1 cellular context compared by ENCODE assay signal in the genomic region with DNA sequence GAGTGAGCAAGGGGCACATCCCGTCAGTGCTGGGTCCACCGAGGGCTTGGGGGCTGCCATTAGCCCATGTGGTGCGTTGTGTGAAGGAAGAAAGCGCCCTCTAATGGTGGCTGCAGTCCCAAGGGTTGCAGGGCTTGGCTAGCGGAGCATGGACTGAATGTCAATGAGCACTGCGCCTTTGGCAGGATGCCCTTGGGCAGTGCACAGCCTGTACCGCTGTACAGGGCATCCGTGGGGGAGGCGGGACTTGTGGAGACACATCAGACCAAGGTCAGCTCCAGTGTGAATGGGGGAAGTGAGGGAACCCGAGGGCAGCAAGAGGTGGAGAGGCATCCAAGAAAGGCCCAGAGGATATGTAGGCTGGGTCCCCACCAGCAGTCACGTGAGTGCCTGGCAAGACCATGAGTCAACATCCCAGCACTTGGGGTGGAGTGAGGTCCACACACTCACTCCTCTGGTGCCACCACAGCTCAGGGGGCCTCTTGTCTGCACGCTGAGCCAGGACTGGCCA.
TF ChIP-seq lines count a peak whose summit lies in the region.

No MANE protein-coding gene starts in this region.

TF ChIP-seq in HepG2, 621 proteins besides CTCF, POLR2A, EP300 and RAD21 (continued from another document and continues in another):
- TF ChIP-seq, protein P1, sequence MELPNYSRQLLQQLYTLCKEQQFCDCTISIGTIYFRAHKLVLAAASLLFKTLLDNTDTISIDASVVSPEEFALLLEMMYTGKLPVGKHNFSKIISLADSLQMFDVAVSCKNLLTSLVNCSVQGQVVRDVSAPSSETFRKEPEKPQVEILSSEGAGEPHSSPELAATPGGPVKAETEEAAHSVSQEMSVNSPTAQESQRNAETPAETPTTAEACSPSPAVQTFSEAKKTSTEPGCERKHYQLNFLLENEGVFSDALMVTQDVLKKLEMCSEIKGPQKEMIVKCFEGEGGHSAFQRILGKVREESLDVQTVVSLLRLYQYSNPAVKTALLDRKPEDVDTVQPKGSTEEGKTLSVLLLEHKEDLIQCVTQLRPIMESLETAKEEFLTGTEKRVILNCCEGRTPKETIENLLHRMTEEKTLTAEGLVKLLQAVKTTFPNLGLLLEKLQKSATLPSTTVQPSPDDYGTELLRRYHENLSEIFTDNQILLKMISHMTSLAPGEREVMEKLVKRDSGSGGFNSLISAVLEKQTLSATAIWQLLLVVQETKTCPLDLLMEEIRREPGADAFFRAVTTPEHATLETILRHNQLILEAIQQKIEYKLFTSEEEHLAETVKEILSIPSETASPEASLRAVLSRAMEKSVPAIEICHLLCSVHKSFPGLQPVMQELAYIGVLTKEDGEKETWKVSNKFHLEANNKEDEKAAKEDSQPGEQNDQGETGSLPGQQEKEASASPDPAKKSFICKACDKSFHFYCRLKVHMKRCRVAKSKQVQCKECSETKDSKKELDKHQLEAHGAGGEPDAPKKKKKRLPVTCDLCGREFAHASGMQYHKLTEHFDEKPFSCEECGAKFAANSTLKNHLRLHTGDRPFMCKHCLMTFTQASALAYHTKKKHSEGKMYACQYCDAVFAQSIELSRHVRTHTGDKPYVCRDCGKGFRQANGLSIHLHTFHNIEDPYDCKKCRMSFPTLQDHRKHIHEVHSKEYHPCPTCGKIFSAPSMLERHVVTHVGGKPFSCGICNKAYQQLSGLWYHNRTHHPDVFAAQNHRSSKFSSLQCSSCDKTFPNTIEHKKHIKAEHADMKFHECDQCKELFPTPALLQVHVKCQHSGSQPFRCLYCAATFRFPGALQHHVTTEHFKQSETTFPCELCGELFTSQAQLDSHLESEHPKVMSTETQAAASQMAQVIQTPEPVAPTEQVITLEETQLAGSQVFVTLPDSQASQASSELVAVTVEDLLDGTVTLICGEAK (IDR thresholded peaks at IDR 0.05): no peak
- TF ChIP-seq, protein P1 (CRISPR knock-in tag; IDR thresholded peaks at IDR 0.05): no peak
- TF ChIP-seq MAFG (CRISPR knock-in tag; IDR thresholded peaks at IDR 0.05) (no peak), ZSCAN9 (CRISPR knock-in tag; IDR thresholded peaks at IDR 0.05; ENCODE audit: borderline replicate concordance) (no peak), ZNF562 (CRISPR knock-in tag; IDR thresholded peaks at IDR 0.05; ENCODE audit: borderline replicate concordance) (no peak), ZNF431 (CRISPR knock-in tag; IDR thresholded peaks at IDR 0.05; ENCODE audit: borderline replicate concordance, low read depth) (no peak), SIX1 (CRISPR knock-in tag; IDR thresholded peaks at IDR 0.05; ENCODE audit: borderline replicate concordance) (no peak), ZNF775 (CRISPR knock-in tag; IDR thresholded peaks at IDR 0.05; ENCODE audit: borderline replicate concordance) (no peak), ZNF207 (IDR thresholded peaks at IDR 0.05; ENCODE audit: borderline replicate concordance) (no peak), FOXM1 (CRISPR knock-in tag; IDR thresholded peaks at IDR 0.05) (no peak), JUNB (CRISPR knock-in tag; IDR thresholded peaks at IDR 0.05; ENCODE audit: borderline replicate concordance) (no peak), NCOA5 (CRISPR knock-in tag; IDR thresholded peaks at IDR 0.05) (no peak), ZNF512 (CRISPR knock-in tag; IDR thresholded peaks at IDR 0.05) (no peak), NR0B2 (CRISPR knock-in tag; IDR thresholded peaks at IDR 0.05) (no peak), ZFP36L2 (CRISPR knock-in tag; IDR thresholded peaks at IDR 0.05) (no peak), EZH2 (conservative IDR thresholded peaks at IDR 0.05; ENCODE audit: low read depth, low read length) (no peak), NBN (conservative IDR thresholded peaks at IDR 0.05) (no peak), ZMYM4 (CRISPR knock-in tag; IDR thresholded peaks at IDR 0.05) (no peak), KDM2A (CRISPR knock-in tag; IDR thresholded peaks at IDR 0.05; ENCODE audit: borderline replicate concordance, low read depth) (no peak), GMEB2 (CRISPR knock-in tag; IDR thresholded peaks at IDR 0.05; ENCODE audit: low read depth) (no peak), NR2C2 (CRISPR knock-in tag; IDR thresholded peaks at IDR 0.05; ENCODE audit: borderline replicate concordance) (no peak), HNF4A (CRISPR knock-in tag; IDR thresholded peaks at IDR 0.05) (peak; percentile 22; the same call in 1 of the 2 replicates), STAG1 (CRISPR knock-in tag; IDR thresholded peaks at IDR 0.05) (peak; percentile 56), RARA (CRISPR knock-in tag; IDR thresholded peaks at IDR 0.05) (0 out of 2 replicates have a peak, but pooled peaks have one; percentile 7), ETV6 (CRISPR knock-in tag; conservative IDR thresholded peaks at IDR 0.05) (no peak), ZNF781 (CRISPR knock-in tag; IDR thresholded peaks at IDR 0.05; ENCODE audit: borderline replicate concordance, not compliant biosample characterization) (no peak), ZNF883 (CRISPR knock-in tag; IDR thresholded peaks at IDR 0.05; ENCODE audit: not compliant biosample characterization) (no peak), AGO2 (optimal IDR thresholded peaks at IDR 0.05; ENCODE audit: low read depth, low read length) (no peak), ZNF3 (CRISPR knock-in tag; IDR thresholded peaks at IDR 0.05) (peak; percentile 83; the same call in 1 of the 2 replicates), ZBTB8A (CRISPR knock-in tag; IDR thresholded peaks at IDR 0.05; ENCODE audit: borderline replicate concordance, low read depth) (no peak), ZNF446 (CRISPR knock-in tag; IDR thresholded peaks at IDR 0.05) (no peak)
- TF ChIP-seq, protein P2, sequence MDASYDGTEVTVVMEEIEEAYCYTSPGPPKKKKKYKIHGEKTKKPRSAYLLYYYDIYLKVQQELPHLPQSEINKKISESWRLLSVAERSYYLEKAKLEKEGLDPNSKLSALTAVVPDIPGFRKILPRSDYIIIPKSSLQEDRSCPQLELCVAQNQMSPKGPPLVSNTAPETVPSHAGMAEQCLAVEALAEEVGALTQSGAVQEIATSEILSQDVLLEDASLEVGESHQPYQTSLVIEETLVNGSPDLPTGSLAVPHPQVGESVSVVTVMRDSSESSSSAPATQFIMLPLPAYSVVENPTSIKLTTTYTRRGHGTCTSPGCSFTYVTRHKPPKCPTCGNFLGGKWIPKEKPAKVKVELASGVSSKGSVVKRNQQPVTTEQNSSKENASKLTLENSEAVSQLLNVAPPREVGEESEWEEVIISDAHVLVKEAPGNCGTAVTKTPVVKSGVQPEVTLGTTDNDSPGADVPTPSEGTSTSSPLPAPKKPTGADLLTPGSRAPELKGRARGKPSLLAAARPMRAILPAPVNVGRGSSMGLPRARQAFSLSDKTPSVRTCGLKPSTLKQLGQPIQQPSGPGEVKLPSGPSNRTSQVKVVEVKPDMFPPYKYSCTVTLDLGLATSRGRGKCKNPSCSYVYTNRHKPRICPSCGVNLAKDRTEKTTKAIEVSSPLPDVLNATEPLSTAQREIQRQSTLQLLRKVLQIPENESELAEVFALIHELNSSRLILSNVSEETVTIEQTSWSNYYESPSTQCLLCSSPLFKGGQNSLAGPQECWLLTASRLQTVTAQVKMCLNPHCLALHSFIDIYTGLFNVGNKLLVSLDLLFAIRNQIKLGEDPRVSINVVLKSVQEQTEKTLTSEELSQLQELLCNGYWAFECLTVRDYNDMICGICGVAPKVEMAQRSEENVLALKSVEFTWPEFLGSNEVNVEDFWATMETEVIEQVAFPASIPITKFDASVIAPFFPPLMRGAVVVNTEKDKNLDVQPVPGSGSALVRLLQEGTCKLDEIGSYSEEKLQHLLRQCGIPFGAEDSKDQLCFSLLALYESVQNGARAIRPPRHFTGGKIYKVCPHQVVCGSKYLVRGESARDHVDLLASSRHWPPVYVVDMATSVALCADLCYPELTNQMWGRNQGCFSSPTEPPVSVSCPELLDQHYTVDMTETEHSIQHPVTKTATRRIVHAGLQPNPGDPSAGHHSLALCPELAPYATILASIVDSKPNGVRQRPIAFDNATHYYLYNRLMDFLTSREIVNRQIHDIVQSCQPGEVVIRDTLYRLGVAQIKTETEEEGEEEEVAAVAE (CRISPR knock-in tag; IDR thresholded peaks at IDR 0.05; ENCODE audit: borderline replicate concordance): no peak
- TF ChIP-seq, protein P3, sequence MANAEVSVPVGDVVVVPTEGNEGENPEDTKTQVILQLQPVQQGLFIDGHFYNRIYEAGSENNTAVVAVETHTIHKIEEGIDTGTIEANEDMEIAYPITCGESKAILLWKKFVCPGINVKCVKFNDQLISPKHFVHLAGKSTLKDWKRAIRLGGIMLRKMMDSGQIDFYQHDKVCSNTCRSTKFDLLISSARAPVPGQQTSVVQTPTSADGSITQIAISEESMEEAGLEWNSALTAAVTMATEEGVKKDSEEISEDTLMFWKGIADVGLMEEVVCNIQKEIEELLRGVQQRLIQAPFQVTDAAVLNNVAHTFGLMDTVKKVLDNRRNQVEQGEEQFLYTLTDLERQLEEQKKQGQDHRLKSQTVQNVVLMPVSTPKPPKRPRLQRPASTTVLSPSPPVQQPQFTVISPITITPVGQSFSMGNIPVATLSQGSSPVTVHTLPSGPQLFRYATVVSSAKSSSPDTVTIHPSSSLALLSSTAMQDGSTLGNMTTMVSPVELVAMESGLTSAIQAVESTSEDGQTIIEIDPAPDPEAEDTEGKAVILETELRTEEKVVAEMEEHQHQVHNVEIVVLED (CRISPR knock-in tag; IDR thresholded peaks at IDR 0.05; ENCODE audit: borderline replicate concordance): no peak
- TF ChIP-seq, protein P4, sequence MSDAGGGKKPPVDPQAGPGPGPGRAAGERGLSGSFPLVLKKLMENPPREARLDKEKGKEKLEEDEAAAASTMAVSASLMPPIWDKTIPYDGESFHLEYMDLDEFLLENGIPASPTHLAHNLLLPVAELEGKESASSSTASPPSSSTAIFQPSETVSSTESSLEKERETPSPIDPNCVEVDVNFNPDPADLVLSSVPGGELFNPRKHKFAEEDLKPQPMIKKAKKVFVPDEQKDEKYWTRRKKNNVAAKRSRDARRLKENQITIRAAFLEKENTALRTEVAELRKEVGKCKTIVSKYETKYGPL (CRISPR knock-in tag; IDR thresholded peaks at IDR 0.05): no peak
- TF ChIP-seq, protein P5, sequence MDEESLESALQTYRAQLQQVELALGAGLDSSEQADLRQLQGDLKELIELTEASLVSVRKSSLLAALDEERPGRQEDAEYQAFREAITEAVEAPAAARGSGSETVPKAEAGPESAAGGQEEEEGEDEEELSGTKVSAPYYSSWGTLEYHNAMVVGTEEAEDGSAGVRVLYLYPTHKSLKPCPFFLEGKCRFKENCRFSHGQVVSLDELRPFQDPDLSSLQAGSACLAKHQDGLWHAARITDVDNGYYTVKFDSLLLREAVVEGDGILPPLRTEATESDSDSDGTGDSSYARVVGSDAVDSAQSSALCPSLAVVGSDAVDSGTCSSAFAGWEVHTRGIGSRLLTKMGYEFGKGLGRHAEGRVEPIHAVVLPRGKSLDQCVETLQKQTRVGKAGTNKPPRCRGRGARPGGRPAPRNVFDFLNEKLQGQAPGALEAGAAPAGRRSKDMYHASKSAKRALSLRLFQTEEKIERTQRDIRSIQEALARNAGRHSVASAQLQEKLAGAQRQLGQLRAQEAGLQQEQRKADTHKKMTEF (CRISPR knock-in tag; IDR thresholded peaks at IDR 0.05): no peak
